9 cellular contexts compared by ENCODE assay signal in genomic region chr3:49718419-49719213, GRCh38. TPM values are rescaled to one million over a fixed set of nuclear protein-coding genes. Genes with fewer than 3 reads are reported as not detected.
DNase-seq lines count a peak whose midpoint lies in the region; ATAC-seq and TF ChIP-seq lines count a peak whose summit lies in the region.
"Had no signal": no experiment of that assay in that cellular context is flagged by ENCODE, and none has a peak within 500 bp of the region (broad histone marks: within the 10 kb centered on the region; RNA-seq: fewer than 3 reads in every experiment).

No MANE protein-coding gene starts in this region.

- H3K36me3 Mint-ChIP-seq in HFFc6 (ENCODE audit: low read depth) = peaks cover 35% of the 10 kb centered on the region
- peaks cover 21% of the 10 kb centered on the region for H3K36me3 Mint-ChIP-seq in activated T-helper 1 cell treated with anti-CD3 and anti-CD28 coated beads, Interleukin-12 subunit alpha, Interleukin-12 subunit beta, Interleukin-2, Interleukin-4 antibody, amounts not matched to agents 30 ng/mL and 10 ng/mL and 1 ng/mL, durations not matched to agents 14 hours and 24 hours and 36 hours (ENCODE audit: low read depth)
- H3K36me3 Mint-ChIP-seq in stimulated activated effector memory CD8-positive, alpha-beta T cell treated with anti-CD3 and anti-CD28 coated beads, Interleukin-12 subunit alpha, Interleukin-12 subunit beta, amount 100 ng/mL, for 72 hours = peaks cover 52% of the 10 kb centered on the region

- peak overlapping the region; percentile 74 for H3K4me3 Mint-ChIP-seq in HFFc6
- H3K4me3 Mint-ChIP-seq in activated T-helper 1 cell treated with anti-CD3 and anti-CD28 coated beads, Interleukin-12 subunit alpha, Interleukin-12 subunit beta, Interleukin-2, Interleukin-4 antibody, amounts not matched to agents 30 ng/mL and 10 ng/mL and 1 ng/mL, durations not matched to agents 14 hours and 24 hours and 36 hours = peak overlapping the region; percentile 83
- peak overlapping the region; percentile 80 for H3K4me3 Mint-ChIP-seq in stimulated activated effector memory CD8-positive, alpha-beta T cell treated with anti-CD3 and anti-CD28 coated beads, Interleukin-12 subunit alpha, Interleukin-12 subunit beta, amount 100 ng/mL, for 72 hours

- no peak for TF ChIP-seq CTCF in HFFc6 (IDR thresholded peaks at IDR 0.05)

- DNase-seq in HFFc6 (no peak), NCI-H1092 treated with DMSO at 0.1 percent for 48 hours (lab: John Stamatoyannopoulos, UW) (no peak), NCI-H1436 treated with DMSO at 0.1 percent for 48 hours (lab: John Stamatoyannopoulos, UW) (no peak)
- no peak for DNase-seq in activated T-helper 1 cell treated with anti-CD3 and anti-CD28 coated beads, Interleukin-12 subunit alpha, Interleukin-12 subunit beta, Interleukin-2, Interleukin-4 antibody, amounts not matched to agents 30 ng/mL and 10 ng/mL and 1 ng/mL, durations not matched to agents 14 hours and 24 hours and 36 hours (ENCODE audit: low spot score)
- DNase-seq in stimulated activated effector memory CD8-positive, alpha-beta T cell treated with anti-CD3 and anti-CD28 coated beads, Interleukin-12 subunit alpha, Interleukin-12 subunit beta, amount 100 ng/mL, for 72 hours (ENCODE audit: low spot score in 2 of 2) = no peak
- DNase-seq: PC-9 had no signal

- H3K4me3 ChIP-seq in iPS-18c (ENCODE audit: insufficient read depth, low read depth, low read length) = peak overlapping the region; percentile 77
- H3K4me3 ChIP-seq: PC-9 had no signal

- peaks cover 5% of the 10 kb centered on the region; the same call in 1 of the 2 replicates for H3K9me3 Mint-ChIP-seq in HFFc6
- no peaks in the 10 kb centered on the region for H3K9me3 Mint-ChIP-seq in activated T-helper 1 cell treated with anti-CD3 and anti-CD28 coated beads, Interleukin-12 subunit alpha, Interleukin-12 subunit beta, Interleukin-2, Interleukin-4 antibody, amounts not matched to agents 30 ng/mL and 10 ng/mL and 1 ng/mL, durations not matched to agents 14 hours and 24 hours and 36 hours
- H3K9me3 Mint-ChIP-seq in stimulated activated effector memory CD8-positive, alpha-beta T cell treated with anti-CD3 and anti-CD28 coated beads, Interleukin-12 subunit alpha, Interleukin-12 subunit beta, amount 100 ng/mL, for 72 hours = no peaks in the 10 kb centered on the region

- no peak overlapping the region; the same call in 1 of the 2 replicates for H3K27ac Mint-ChIP-seq in HFFc6
- peak overlapping the region; percentile 48 for H3K27ac Mint-ChIP-seq in activated T-helper 1 cell treated with anti-CD3 and anti-CD28 coated beads, Interleukin-12 subunit alpha, Interleukin-12 subunit beta, Interleukin-2, Interleukin-4 antibody, amounts not matched to agents 30 ng/mL and 10 ng/mL and 1 ng/mL, durations not matched to agents 14 hours and 24 hours and 36 hours
- peak overlapping the region; percentile 69 for H3K27ac Mint-ChIP-seq in stimulated activated effector memory CD8-positive, alpha-beta T cell treated with anti-CD3 and anti-CD28 coated beads, Interleukin-12 subunit alpha, Interleukin-12 subunit beta, amount 100 ng/mL, for 72 hours

- peaks cover 27% of the 10 kb centered on the region for H3K4me1 Mint-ChIP-seq in HFFc6 (ENCODE audit: low read depth)
- H3K4me1 Mint-ChIP-seq in activated T-helper 1 cell treated with anti-CD3 and anti-CD28 coated beads, Interleukin-12 subunit alpha, Interleukin-12 subunit beta, Interleukin-2, Interleukin-4 antibody, amounts not matched to agents 30 ng/mL and 10 ng/mL and 1 ng/mL, durations not matched to agents 14 hours and 24 hours and 36 hours (ENCODE audit: low read depth) = peaks cover 35% of the 10 kb centered on the region
- peaks cover 45% of the 10 kb centered on the region for H3K4me1 Mint-ChIP-seq in stimulated activated effector memory CD8-positive, alpha-beta T cell treated with anti-CD3 and anti-CD28 coated beads, Interleukin-12 subunit alpha, Interleukin-12 subunit beta, amount 100 ng/mL, for 72 hours

- intact Hi-C loops in activated T-helper 1 cell treated with anti-CD3 and anti-CD28 coated beads, Interleukin-12 subunit alpha, Interleukin-12 subunit beta, Interleukin-2, Interleukin-4 antibody, amounts not matched to agents 30 ng/mL and 10 ng/mL and 1 ng/mL, durations not matched to agents 14 hours and 24 hours and 36 hours (cut with micrococcal nuclease) = loop anchor here (1.0 kb wide), 3 partner anchors 15 to 44 kb away; partner anchors contain the start of genes APEH, MST1 and RNF123

- ATAC-seq in stimulated activated effector memory CD8-positive, alpha-beta T cell treated with anti-CD3 and anti-CD28 coated beads, Interleukin-12 subunit alpha, Interleukin-12 subunit beta, amount 100 ng/mL, for 72 hours = no peak
- no peak for ATAC-seq in HG02981 (IDR thresholded peaks at IDR 0.05; ENCODE audit: unreplicated experiment)

- no peaks in the 10 kb centered on the region for H3K9me3 ChIP-seq in iPS-18c (ENCODE audit: control insufficient read depth, insufficient read depth, low read length)

- H3K27me3 Mint-ChIP-seq in HFFc6 (ENCODE audit: insufficient read depth) = peaks cover 25% of the 10 kb centered on the region
- no peaks in the 10 kb centered on the region for H3K27me3 Mint-ChIP-seq in activated T-helper 1 cell treated with anti-CD3 and anti-CD28 coated beads, Interleukin-12 subunit alpha, Interleukin-12 subunit beta, Interleukin-2, Interleukin-4 antibody, amounts not matched to agents 30 ng/mL and 10 ng/mL and 1 ng/mL, durations not matched to agents 14 hours and 24 hours and 36 hours (ENCODE audit: insufficient read depth)

RNA-seq across cellular contexts. Expression of gene AMIGO3, which starts 0.9 kb away (rescaled TPM):
- total RNA-seq in HFFc6 (2021; fragmentation: NEBNext Ultra II Directional; extraction: Animal tissue kit (Norgen Biotek cat#: 25700)) = under 1 TPM in 2 of 6 experiments, not detected in 4; 0.43 to 0.61 TPM
- total RNA-seq in activated T-helper 1 cell treated with anti-CD3 and anti-CD28 coated beads, Interleukin-12 subunit alpha, Interleukin-12 subunit beta, Interleukin-2, Interleukin-4 antibody, amounts not matched to agents 30 ng/mL and 10 ng/mL and 1 ng/mL, durations not matched to agents 14 hours and 24 hours and 36 hours = 0.39 TPM in 1 of 2 replicates, not detected in the other
- total RNA-seq: pulmonary artery endothelial cell had no signal

RNA-seq across cellular contexts. Expression of gene GMPPB, which starts 5.1 kb away (rescaled TPM):
- total RNA-seq in HFFc6 (2021; fragmentation: NEBNext Ultra II Directional; extraction: Animal tissue kit (Norgen Biotek cat#: 25700)) = 10 to 100 TPM; 30.5 to 39.4 (median 34.8) TPM
- total RNA-seq in activated T-helper 1 cell treated with anti-CD3 and anti-CD28 coated beads, Interleukin-12 subunit alpha, Interleukin-12 subunit beta, Interleukin-2, Interleukin-4 antibody, amounts not matched to agents 30 ng/mL and 10 ng/mL and 1 ng/mL, durations not matched to agents 14 hours and 24 hours and 36 hours = 49.1 and 49.2 TPM in 2 replicates

RNA-seq across cellular contexts. Expression of gene RNF123, which starts 29.3 kb away (rescaled TPM):
- 10 to 100 TPM; 35.3 to 44.2 (median 39.8) TPM for total RNA-seq in HFFc6 (2021; fragmentation: NEBNext Ultra II Directional; extraction: Animal tissue kit (Norgen Biotek cat#: 25700))
- total RNA-seq in activated T-helper 1 cell treated with anti-CD3 and anti-CD28 coated beads, Interleukin-12 subunit alpha, Interleukin-12 subunit beta, Interleukin-2, Interleukin-4 antibody, amounts not matched to agents 30 ng/mL and 10 ng/mL and 1 ng/mL, durations not matched to agents 14 hours and 24 hours and 36 hours = 53.8 and 54.3 TPM in 2 replicates

RNA-seq across cellular contexts. Expression of gene MST1, which starts 29.3 kb away (rescaled TPM):
- total RNA-seq in HFFc6 (2021; fragmentation: NEBNext Ultra II Directional; extraction: Animal tissue kit (Norgen Biotek cat#: 25700)) = 1 to 10 TPM; 3.4 to 7.4 (median 4.8) TPM
- 6.5 and 8.2 TPM in 2 replicates for total RNA-seq in activated T-helper 1 cell treated with anti-CD3 and anti-CD28 coated beads, Interleukin-12 subunit alpha, Interleukin-12 subunit beta, Interleukin-2, Interleukin-4 antibody, amounts not matched to agents 30 ng/mL and 10 ng/mL and 1 ng/mL, durations not matched to agents 14 hours and 24 hours and 36 hours

RNA-seq across cellular contexts. Expression of gene APEH, which starts 44.5 kb away (rescaled TPM):
- 100 to 1,000 TPM in 5 of 6 experiments, 10 to 100 TPM in 1; 98.5 to 126 (median 112) TPM for total RNA-seq in HFFc6 (2021; fragmentation: NEBNext Ultra II Directional; extraction: Animal tissue kit (Norgen Biotek cat#: 25700))
- 113 and 115 TPM in 2 replicates for total RNA-seq in activated T-helper 1 cell treated with anti-CD3 and anti-CD28 coated beads, Interleukin-12 subunit alpha, Interleukin-12 subunit beta, Interleukin-2, Interleukin-4 antibody, amounts not matched to agents 30 ng/mL and 10 ng/mL and 1 ng/mL, durations not matched to agents 14 hours and 24 hours and 36 hours
